ENCODE assay signal across 2 cellular contexts in the genomic region with DNA sequence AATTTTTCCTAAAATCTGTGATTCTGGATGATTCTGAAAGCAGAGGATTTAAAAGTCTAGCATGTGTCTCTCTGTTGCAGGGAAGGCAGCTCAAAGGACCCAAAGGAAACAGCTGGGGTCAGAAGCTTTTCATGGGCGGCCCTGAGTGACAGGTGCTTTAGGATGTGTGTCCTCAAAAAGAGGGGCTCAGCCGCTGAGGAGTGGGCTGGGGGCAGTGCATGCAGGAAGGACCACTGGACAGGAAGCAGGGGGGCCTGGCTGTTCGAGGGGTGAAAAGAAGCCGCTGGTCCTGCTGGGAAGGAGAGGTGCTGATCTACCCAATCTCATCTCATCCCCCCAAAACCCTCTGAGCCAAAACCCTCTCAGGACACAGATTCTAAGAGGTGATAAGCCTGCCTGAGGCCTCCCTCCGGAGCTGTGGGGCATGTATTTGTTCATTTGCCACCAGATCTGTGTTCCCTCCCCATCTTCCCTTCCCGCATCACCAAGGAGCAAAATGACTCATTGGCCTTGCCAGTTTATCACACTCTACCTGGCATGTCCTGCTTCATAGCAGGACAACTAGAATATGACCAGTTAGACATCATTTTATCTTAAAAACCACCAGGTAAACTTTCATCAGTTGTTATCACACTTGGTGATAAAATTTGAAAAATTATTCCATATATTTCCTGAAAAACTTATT.
A peak's percentile ranks its signal among the peaks of the same experiment; 100 is the strongest.
TF ChIP-seq lines count a peak whose summit lies in the region.

No MANE protein-coding gene starts in this region.

TF ChIP-seq in HepG2, 621 proteins besides CTCF, POLR2A, EP300 and RAD21:
- TF ChIP-seq ZNF446 (CRISPR knock-in tag; IDR thresholded peaks at IDR 0.05) (no peak), ARNT2 (CRISPR knock-in tag; IDR thresholded peaks at IDR 0.05; ENCODE audit: low read depth) (0 out of 2 replicates have a peak, but pooled peaks have one; percentile 35), PHF20 (CRISPR knock-in tag; IDR thresholded peaks at IDR 0.05) (no peak), MLLT10 (CRISPR knock-in tag; IDR thresholded peaks at IDR 0.05) (no peak), HMG20B (CRISPR knock-in tag; conservative IDR thresholded peaks at IDR 0.05) (no peak), ZNF260 (CRISPR knock-in tag; IDR thresholded peaks at IDR 0.05; ENCODE audit: borderline replicate concordance, low read depth) (no peak), ZNF317 (CRISPR knock-in tag; IDR thresholded peaks at IDR 0.05) (no peak), HOXA7 (CRISPR knock-in tag; IDR thresholded peaks at IDR 0.05) (no peak), ZNF878 (CRISPR knock-in tag; IDR thresholded peaks at IDR 0.05) (no peak), ZNF17 (CRISPR knock-in tag; IDR thresholded peaks at IDR 0.05) (no peak), NR2F1 (CRISPR knock-in tag; IDR thresholded peaks at IDR 0.05) (no peak), MEIS2 (CRISPR knock-in tag; IDR thresholded peaks at IDR 0.05) (no peak), RCOR2 (CRISPR knock-in tag; IDR thresholded peaks at IDR 0.05) (no peak), FOSL2 (CRISPR knock-in tag; IDR thresholded peaks at IDR 0.05) (0 out of 2 replicates have a peak, but pooled peaks have one; percentile 13), ZNF563 (CRISPR knock-in tag; IDR thresholded peaks at IDR 0.05) (no peak), ELF1 (CRISPR knock-in tag; IDR thresholded peaks at IDR 0.05) (no peak), SYNCRIP (IDR thresholded peaks at IDR 0.05; ENCODE audit: insufficient read depth, low read depth, low read length) (no peak), WIZ (CRISPR knock-in tag; IDR thresholded peaks at IDR 0.05) (no peak), FOXP1 (IDR thresholded peaks at IDR 0.05) (no peak), FOXP1 (CRISPR knock-in tag; IDR thresholded peaks at IDR 0.05) (no peak), ZNF230 (CRISPR knock-in tag; IDR thresholded peaks at IDR 0.05) (no peak), ZMYM2 (CRISPR knock-in tag; IDR thresholded peaks at IDR 0.05) (no peak)
- TF ChIP-seq, protein P1, sequence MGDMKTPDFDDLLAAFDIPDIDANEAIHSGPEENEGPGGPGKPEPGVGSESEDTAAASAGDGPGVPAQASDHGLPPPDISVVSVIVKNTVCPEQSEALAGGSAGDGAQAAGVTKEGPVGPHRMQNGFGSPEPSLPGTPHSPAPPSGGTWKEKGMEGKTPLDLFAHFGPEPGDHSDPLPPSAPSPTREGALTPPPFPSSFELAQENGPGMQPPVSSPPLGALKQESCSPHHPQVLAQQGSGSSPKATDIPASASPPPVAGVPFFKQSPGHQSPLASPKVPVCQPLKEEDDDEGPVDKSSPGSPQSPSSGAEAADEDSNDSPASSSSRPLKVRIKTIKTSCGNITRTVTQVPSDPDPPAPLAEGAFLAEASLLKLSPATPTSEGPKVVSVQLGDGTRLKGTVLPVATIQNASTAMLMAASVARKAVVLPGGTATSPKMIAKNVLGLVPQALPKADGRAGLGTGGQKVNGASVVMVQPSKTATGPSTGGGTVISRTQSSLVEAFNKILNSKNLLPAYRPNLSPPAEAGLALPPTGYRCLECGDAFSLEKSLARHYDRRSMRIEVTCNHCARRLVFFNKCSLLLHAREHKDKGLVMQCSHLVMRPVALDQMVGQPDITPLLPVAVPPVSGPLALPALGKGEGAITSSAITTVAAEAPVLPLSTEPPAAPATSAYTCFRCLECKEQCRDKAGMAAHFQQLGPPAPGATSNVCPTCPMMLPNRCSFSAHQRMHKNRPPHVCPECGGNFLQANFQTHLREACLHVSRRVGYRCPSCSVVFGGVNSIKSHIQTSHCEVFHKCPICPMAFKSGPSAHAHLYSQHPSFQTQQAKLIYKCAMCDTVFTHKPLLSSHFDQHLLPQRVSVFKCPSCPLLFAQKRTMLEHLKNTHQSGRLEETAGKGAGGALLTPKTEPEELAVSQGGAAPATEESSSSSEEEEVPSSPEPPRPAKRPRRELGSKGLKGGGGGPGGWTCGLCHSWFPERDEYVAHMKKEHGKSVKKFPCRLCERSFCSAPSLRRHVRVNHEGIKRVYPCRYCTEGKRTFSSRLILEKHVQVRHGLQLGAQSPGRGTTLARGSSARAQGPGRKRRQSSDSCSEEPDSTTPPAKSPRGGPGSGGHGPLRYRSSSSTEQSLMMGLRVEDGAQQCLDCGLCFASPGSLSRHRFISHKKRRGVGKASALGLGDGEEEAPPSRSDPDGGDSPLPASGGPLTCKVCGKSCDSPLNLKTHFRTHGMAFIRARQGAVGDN (CRISPR knock-in tag; IDR thresholded peaks at IDR 0.05): peak; percentile 39; the same call in 1 of the 2 replicates
- TF ChIP-seq, protein P2, sequence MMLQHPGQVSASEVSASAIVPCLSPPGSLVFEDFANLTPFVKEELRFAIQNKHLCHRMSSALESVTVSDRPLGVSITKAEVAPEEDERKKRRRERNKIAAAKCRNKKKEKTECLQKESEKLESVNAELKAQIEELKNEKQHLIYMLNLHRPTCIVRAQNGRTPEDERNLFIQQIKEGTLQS (CRISPR knock-in tag; IDR thresholded peaks at IDR 0.05): no peak
- TF ChIP-seq, protein P3, sequence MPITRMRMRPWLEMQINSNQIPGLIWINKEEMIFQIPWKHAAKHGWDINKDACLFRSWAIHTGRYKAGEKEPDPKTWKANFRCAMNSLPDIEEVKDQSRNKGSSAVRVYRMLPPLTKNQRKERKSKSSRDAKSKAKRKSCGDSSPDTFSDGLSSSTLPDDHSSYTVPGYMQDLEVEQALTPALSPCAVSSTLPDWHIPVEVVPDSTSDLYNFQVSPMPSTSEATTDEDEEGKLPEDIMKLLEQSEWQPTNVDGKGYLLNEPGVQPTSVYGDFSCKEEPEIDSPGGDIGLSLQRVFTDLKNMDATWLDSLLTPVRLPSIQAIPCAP (CRISPR knock-in tag; IDR thresholded peaks at IDR 0.05; ENCODE audit: low read depth): no peak
TF ChIP-seq in HepG2: peak in this region for 3.

TF ChIP-seq in endothelial cell of umbilical vein, 7 proteins besides CTCF, POLR2A, EP300 and RAD21:
- no peak for TF ChIP-seq MYC (IDR thresholded peaks at IDR 0.05; ENCODE audit: low read depth, low read length)
- peak; percentile 50 for TF ChIP-seq FOS (IDR thresholded peaks at IDR 0.05; ENCODE audit: borderline replicate concordance, insufficient read depth, low read length)
- TF ChIP-seq JUN (IDR thresholded peaks at IDR 0.05; ENCODE audit: borderline replicate concordance, insufficient read depth, insufficient read length, low read depth): no peak
- no peak for TF ChIP-seq GATA2 (IDR thresholded peaks at IDR 0.05; ENCODE audit: insufficient read depth, insufficient read length, low read depth, low read length)
- no peak for TF ChIP-seq EZH2 (IDR thresholded peaks at IDR 0.05; ENCODE audit: borderline replicate concordance, low read depth, low read length, severe bottlenecking)
